In genomic region chr14:77641534-77642341, GRCh38 we compare ENCODE assay signal across 1 cellular context.
TF ChIP-seq lines count a peak whose summit lies in the region.

No MANE protein-coding gene starts in this region.

TF ChIP-seq in GM23338, 12 proteins besides CTCF, POLR2A, EP300 and RAD21 (continued from another document):
- TF ChIP-seq ZNF462 (CRISPR knock-in tag; IDR thresholded peaks at IDR 0.05): no peak
- TF ChIP-seq ZNF114 (CRISPR knock-in tag; IDR thresholded peaks at IDR 0.05): no peak
- TF ChIP-seq REST (IDR thresholded peaks at IDR 0.05; ENCODE audit: unreplicated experiment): no peak
TF ChIP-seq in GM23338: peak in this region for 0.
